ENCODE assay signal across 8 cellular contexts in genomic region chrX:75155454-75155829, GRCh38. TPM values are rescaled to one million over a fixed set of nuclear protein-coding genes. Genes with fewer than 3 reads are reported as not detected.
DNase-seq lines count a peak whose midpoint lies in the region; ATAC-seq, FAIRE-seq and TF ChIP-seq lines count a peak whose summit lies in the region.

No MANE protein-coding gene starts in this region.

- DNase-seq in GM10248 (ENCODE audit: extremely low spot score) (peak; percentile 21), Karpas-422 (peak; percentile 53), GM12878 (ENCODE audit: low read depth, low spot score) (no peak), kidney epithelial cell (ENCODE audit: low read depth) (no peak), thoracic aorta (ENCODE audit: low spot score) (no peak), NCI-H774 (lab: John Stamatoyannopoulos, UW) (no peak), occipital lobe (lab: John Stamatoyannopoulos, UW) (no peak)

- H3K9ac ChIP-seq in Karpas-422 (ENCODE audit: low read length) (peak overlapping the region; percentile 85), GM12878 (ENCODE audit: control insufficient read depth, insufficient read depth, low read length) (peak overlapping the region; percentile 75)

- peaks cover 15% of the 10 kb centered on the region for H3K4me1 ChIP-seq in Karpas-422 (ENCODE audit: low read length)
- H3K4me1 ChIP-seq in GM12878 (ENCODE audit: control insufficient read depth, insufficient read depth, low read length) = no peaks in the 10 kb centered on the region; the same call in 1 of the 2 replicates
- H3K4me1 ChIP-seq in thoracic aorta (ENCODE audit: control insufficient read depth in 1 of 2, low read depth in 2 of 2) = no peaks in the 10 kb centered on the region

- H4K20me1 ChIP-seq in Karpas-422 (ENCODE audit: insufficient read depth, low read depth, low read length) = no peaks in the 10 kb centered on the region
- no peaks in the 10 kb centered on the region for H4K20me1 ChIP-seq in GM12878 (ENCODE audit: control insufficient read depth, insufficient read depth)

- no TSS peak for BruUV-seq in GM12878 (replicated peaks; lab: Mats Ljungman, UMichigan)

- TF ChIP-seq POLR2A in GM12878 (IDR thresholded peaks at IDR 0.05; ENCODE audit: low read depth, low read length) = no peak

- intact Hi-C loops in GM12878 (cut with micrococcal nuclease; ENCODE audit: unreplicated experiment) = loop anchor here (5.0 kb wide), 3 partner anchors 117 to 543 kb away; partner anchors contain the start of genes RLIM and UPRT

- ATAC-seq in GM21576 (IDR thresholded peaks at IDR 0.05; ENCODE audit: unreplicated experiment) (peak; percentile 36), GM12878 (peak; percentile 63), thoracic aorta (ENCODE audit: insufficient number of reproducible peaks, low FRiP score, low read depth) (no peak)

- WGBS in GM12878 (ENCODE audit: insufficient coverage, insufficient replicate concordance, low lambda C conversion rate, missing lambda C conversion rate) = 33% methylated on average over 6 of the region's 6 CpGs

- RAD21 ChIA-PET in GM12878 (lab: Charles Lee; ENCODE audit: unreplicated experiment) = interaction anchor here (1.0 kb wide), 2 partner anchors 120 to 373 kb away, joined by 3 read pairs; no protein-coding TSS in a partner anchor

- in situ Hi-C loops in GM12878 (cut with MboI) = no loop called here

- TF ChIP-seq CTCF in GM10248 (IDR thresholded peaks at IDR 0.05; ENCODE audit: control extremely low read depth, extremely low read depth, low read depth, missing control alignments) (no peak), GM12878 (IDR thresholded peaks at IDR 0.05 in 2 of 3, conservative IDR thresholded peaks at IDR 0.05 in 1 of 3; ENCODE audit: control insufficient read depth in 2 of 3, extremely low read depth in 1 of 3, insufficient read depth in 1 of 3, low read depth in 3 of 3, low read length in 3 of 3) (no peak), kidney epithelial cell (IDR thresholded peaks at IDR 0.05; ENCODE audit: insufficient read depth, low read length, poor library complexity, severe bottlenecking) (no peak), thoracic aorta (IDR thresholded peaks at IDR 0.05) (no peak)

- no peaks in the 10 kb centered on the region for H3K9me3 ChIP-seq in Karpas-422 (ENCODE audit: low read length)
- no peaks in the 10 kb centered on the region for H3K9me3 ChIP-seq in GM12878 (replicated peaks; ENCODE audit: control insufficient read depth, insufficient read depth, low read length)
- no peaks in the 10 kb centered on the region for H3K9me3 ChIP-seq in thoracic aorta

- H3K79me2 ChIP-seq in Karpas-422 (ENCODE audit: low read length) (peaks cover 58% of the 10 kb centered on the region), GM12878 (ENCODE audit: control insufficient read depth, insufficient read depth, low read length) (peaks cover 17% of the 10 kb centered on the region)

- SMC1A ChIA-PET in GM12878 (lab: Charles Lee; ENCODE audit: uncharacterized antibody, unreplicated experiment) = interaction anchor here (0.7 kb wide), 1 partner anchor 11 kb away, joined by 3 read pairs; no protein-coding TSS in a partner anchor

- H3K4me2 ChIP-seq in Karpas-422 (ENCODE audit: low read depth, low read length, poor library complexity, severe bottlenecking) = peak overlapping the region; percentile 80
- no peak overlapping the region for H3K4me2 ChIP-seq in GM12878 (ENCODE audit: control insufficient read depth, insufficient read depth)

- H3K36me3 ChIP-seq in Karpas-422 (ENCODE audit: insufficient read depth, low read length) (no peaks in the 10 kb centered on the region; the same call in 1 of the 2 replicates), GM12878 (ENCODE audit: control insufficient read depth in 2 of 2, insufficient read depth in 2 of 2, low read length in 1 of 2) (no peaks in the 10 kb centered on the region), kidney epithelial cell (ENCODE audit: control insufficient read depth, insufficient read depth, low read length) (no peaks in the 10 kb centered on the region), thoracic aorta (no peaks in the 10 kb centered on the region)

- CTCF ChIA-PET in GM10248 (lab: Yijun Ruan, JAX) = no interaction called here
- CTCF ChIA-PET in GM12878 (lab: Yijun Ruan, JAX) = interaction anchor here (0.7 kb wide), 1 partner anchor 93 kb away, joined by 3 read pairs; no protein-coding TSS in a partner anchor

- no peak for TF ChIP-seq RAD21 in GM12878 (IDR thresholded peaks at IDR 0.05; ENCODE audit: insufficient read depth, low read depth, low read length)

- H3K9me2 ChIP-seq in Karpas-422 (replicated peaks; ENCODE audit: insufficient read depth, low read length) = no peaks in the 10 kb centered on the region

- no peak for TF ChIP-seq EP300 in GM12878 (IDR thresholded peaks at IDR 0.05; ENCODE audit: borderline replicate concordance in 1 of 2, control insufficient read depth in 1 of 2, low read depth in 2 of 2, low read length in 2 of 2)

- POLR2A ChIA-PET in GM10248 (lab: Yijun Ruan, JAX) (no interaction called here), GM12878 (lab: Charles Lee) (no interaction called here)

- no peak for FAIRE-seq in GM12878 (lab: Jason Lieb, UNC)

- H3K27me3 ChIP-seq in Karpas-422 (ENCODE audit: low read length) (no peaks in the 10 kb centered on the region), GM12878 (replicated peaks in 1 of 2; ENCODE audit: control insufficient read depth in 2 of 2, insufficient read depth in 2 of 2, low read length in 1 of 2) (no peaks in the 10 kb centered on the region), kidney epithelial cell (ENCODE audit: control insufficient read depth, insufficient read depth, low read length) (no peaks in the 10 kb centered on the region), thoracic aorta (replicated peaks; ENCODE audit: insufficient read depth) (no peaks in the 10 kb centered on the region)

- H3K27ac ChIP-seq in Karpas-422 (ENCODE audit: low read length) (peak overlapping the region; percentile 70), GM12878 (ENCODE audit: control insufficient read depth, insufficient read depth) (peak overlapping the region; percentile 74), thoracic aorta (peak overlapping the region; percentile 78 to 80)

- H3K4me3 ChIP-seq in Karpas-422 (ENCODE audit: low read length) (peak overlapping the region; percentile 90), GM12878 (peak overlapping the region; percentile 74), kidney epithelial cell (ENCODE audit: low read depth, low read length) (peak overlapping the region; percentile 76), thoracic aorta (peak overlapping the region; percentile 88)

- peak overlapping the region; percentile 66 for H2AFZ ChIP-seq in Karpas-422 (ENCODE audit: low read length)
- peak overlapping the region; percentile 81 for H2AFZ ChIP-seq in GM12878 (ENCODE audit: control insufficient read depth, low read depth, low read length)

TF ChIP-seq in GM12878, 131 proteins besides CTCF, POLR2A, EP300 and RAD21:
- no peak for TF ChIP-seq BMI1 (IDR thresholded peaks at IDR 0.05; ENCODE audit: borderline replicate concordance)
- no peak for TF ChIP-seq ATF7 (IDR thresholded peaks at IDR 0.05; ENCODE audit: low read depth)
- no peak for TF ChIP-seq EZH2 (IDR thresholded peaks at IDR 0.05; ENCODE audit: borderline replicate concordance, control insufficient read depth, low read depth, low read length)

RNA-seq across cellular contexts. Expression of gene ABCB7, which starts 0.6 kb away (rescaled TPM):
- 59.3 and 65.3 TPM in 2 replicates for total RNA-seq in Karpas-422 (2014; rRNA removed; shearing (Covaris generic); ENCODE audit: low replicate concordance)
- 80.2 and 89.5 TPM in 2 replicates for total RNA-seq in GM12878 (2013; cell fraction: nucleolus; rRNA removed)
- 31.6 and 34.0 TPM in 2 replicates for total RNA-seq in GM12878 (2014; rRNA removed)
- total RNA-seq in GM12878 (2014; rRNA removed; fragmentation: Illumina TruSeq; extraction: Trizol) = 26.0 and 30.1 TPM in 2 replicates
- total RNA-seq in GM12878 (2021) = 30.1 and 32.9 TPM in 2 replicates
- polyA plus RNA-seq in GM12878 (2011; ENCODE audit: low read depth) = 21.2 TPM
- 62.7 and 66.4 TPM in 2 replicates for polyA plus RNA-seq in GM12878 (2011; rRNA removed)
- polyA plus RNA-seq in GM12878 (2011; cell fraction: cytosol; rRNA removed) = 32.0 and 36.3 TPM in 2 replicates
- polyA plus RNA-seq in GM12878 (2011; cell fraction: nucleus; rRNA removed) = 46.4 and 69.3 TPM in 2 replicates
- polyA plus RNA-seq in GM12878 (2012) = 27.3 and 32.5 TPM in 2 replicates
- 27.4 and 34.1 TPM in 2 replicates for polyA plus RNA-seq in GM12878 (2014; fragmentation: Illumina TruSeq; extraction: Trizol)
- 10 to 100 TPM; 31.1 to 34.6 TPM for polyA plus RNA-seq in GM12878 (2014; fragmentation: Nextera tagmentation; extraction: Ambion mirVana)
- polyA plus RNA-seq in GM12878 (2014; rRNA removed) = 29.9 and 36.8 TPM in 2 replicates
- 10 to 100 TPM; 16.8 to 17.0 TPM for polyA plus RNA-seq in GM12878 (2016; fragmentation: Nextera tagmentation; extraction: Ambion mirVana)
- polyA minus RNA-seq in GM12878 (2011; rRNA and poly(A)+ RNA removed) = 41.3 and 55.8 TPM in 2 replicates
- polyA minus RNA-seq in GM12878 (2011; cell fraction: cytosol; rRNA and poly(A)+ RNA removed) = 13.7 and 16.6 TPM in 2 replicates
- 23.2 and 38.9 TPM in 2 replicates for polyA minus RNA-seq in GM12878 (2011; cell fraction: nucleus; rRNA and poly(A)+ RNA removed)
- total RNA-seq in kidney epithelial cell = 19.5 and 22.0 TPM in 2 replicates
- total RNA-seq in thoracic aorta = 10 to 100 TPM; 12.5 to 25.0 TPM
- total RNA-seq in occipital lobe = 46.8 TPM

Comparison
In these comparisons a context has a peak if more than half of its experiments do, and no peak if none do; other contexts are left out.
1. DNase-seq: peak in GM10248 (single experiment) and Karpas-422 (single experiment); none in GM12878 (single experiment), kidney epithelial cell (single experiment), thoracic aorta (single experiment), NCI-H774 (single experiment) and occipital lobe (single experiment).
2. Peak in every context shown above with its lines, with median percentiles within 50 percentile points of each other: H3K27ac ChIP-seq and H3K4me3 ChIP-seq.